Comparison of ENCODE assay signal across 8 cellular contexts in the genomic region with DNA sequence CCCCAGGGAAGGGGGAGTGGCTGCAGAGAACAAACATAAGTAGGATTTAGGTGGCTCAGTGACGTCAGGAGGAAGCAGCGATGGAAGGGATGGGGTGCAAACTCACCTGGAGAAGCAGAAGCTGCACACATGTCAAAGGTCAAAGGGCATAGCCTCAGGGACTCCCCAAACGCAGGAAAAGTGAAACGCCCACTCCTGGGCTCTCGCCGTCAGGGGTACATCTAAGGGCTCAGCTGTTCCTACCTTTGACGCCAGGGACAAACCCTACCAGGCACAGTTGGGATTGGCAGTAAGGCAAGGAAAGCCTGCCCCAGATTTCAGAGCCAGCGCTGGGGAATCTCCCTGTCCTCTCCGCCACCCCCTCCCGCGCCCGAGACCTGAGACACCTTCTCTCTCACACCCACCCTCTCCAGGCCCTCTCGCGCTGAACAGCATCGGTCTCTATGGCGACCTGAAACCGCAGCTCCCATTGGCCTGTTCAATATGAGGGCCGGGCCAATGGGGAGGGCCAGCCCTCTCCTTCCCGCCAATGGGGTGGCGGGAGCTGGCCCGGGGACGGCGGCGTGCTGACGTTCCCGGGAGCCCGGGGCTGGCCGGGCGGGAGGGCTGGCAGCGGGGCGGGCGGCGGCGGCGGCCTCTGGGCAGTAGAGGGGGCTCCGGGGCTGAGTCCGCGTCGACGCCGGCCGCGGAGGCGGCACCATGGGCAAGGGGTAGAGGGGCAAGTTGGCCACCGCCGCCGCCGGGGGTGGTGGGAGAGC. TPM values are rescaled to one million over a fixed set of nuclear protein-coding genes. Genes with fewer than 3 reads are reported as not detected.
DNase-seq lines count a peak whose midpoint lies in the region; ATAC-seq and TF ChIP-seq lines count a peak whose summit lies in the region.

A gene (minus strand): TSS at position 445 of the 758 bp plus-strand sequence. CDS start 314 bp downstream, at position 131.
A gene with protein sequence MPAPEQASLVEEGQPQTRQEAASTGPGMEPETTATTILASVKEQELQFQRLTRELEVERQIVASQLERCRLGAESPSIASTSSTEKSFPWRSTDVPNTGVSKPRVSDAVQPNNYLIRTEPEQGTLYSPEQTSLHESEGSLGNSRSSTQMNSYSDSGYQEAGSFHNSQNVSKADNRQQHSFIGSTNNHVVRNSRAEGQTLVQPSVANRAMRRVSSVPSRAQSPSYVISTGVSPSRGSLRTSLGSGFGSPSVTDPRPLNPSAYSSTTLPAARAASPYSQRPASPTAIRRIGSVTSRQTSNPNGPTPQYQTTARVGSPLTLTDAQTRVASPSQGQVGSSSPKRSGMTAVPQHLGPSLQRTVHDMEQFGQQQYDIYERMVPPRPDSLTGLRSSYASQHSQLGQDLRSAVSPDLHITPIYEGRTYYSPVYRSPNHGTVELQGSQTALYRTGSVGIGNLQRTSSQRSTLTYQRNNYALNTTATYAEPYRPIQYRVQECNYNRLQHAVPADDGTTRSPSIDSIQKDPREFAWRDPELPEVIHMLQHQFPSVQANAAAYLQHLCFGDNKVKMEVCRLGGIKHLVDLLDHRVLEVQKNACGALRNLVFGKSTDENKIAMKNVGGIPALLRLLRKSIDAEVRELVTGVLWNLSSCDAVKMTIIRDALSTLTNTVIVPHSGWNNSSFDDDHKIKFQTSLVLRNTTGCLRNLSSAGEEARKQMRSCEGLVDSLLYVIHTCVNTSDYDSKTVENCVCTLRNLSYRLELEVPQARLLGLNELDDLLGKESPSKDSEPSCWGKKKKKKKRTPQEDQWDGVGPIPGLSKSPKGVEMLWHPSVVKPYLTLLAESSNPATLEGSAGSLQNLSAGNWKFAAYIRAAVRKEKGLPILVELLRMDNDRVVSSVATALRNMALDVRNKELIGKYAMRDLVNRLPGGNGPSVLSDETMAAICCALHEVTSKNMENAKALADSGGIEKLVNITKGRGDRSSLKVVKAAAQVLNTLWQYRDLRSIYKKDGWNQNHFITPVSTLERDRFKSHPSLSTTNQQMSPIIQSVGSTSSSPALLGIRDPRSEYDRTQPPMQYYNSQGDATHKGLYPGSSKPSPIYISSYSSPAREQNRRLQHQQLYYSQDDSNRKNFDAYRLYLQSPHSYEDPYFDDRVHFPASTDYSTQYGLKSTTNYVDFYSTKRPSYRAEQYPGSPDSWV (plus strand): TSS at position 644 of the 758 bp plus-strand sequence. CDS start 76,233 bp downstream, outside the sequence.

- intact Hi-C loops in A673 (cut with micrococcal nuclease; ENCODE audit: unreplicated experiment): loop anchor here (5.0 kb wide), 4 partner anchors 161 to 414 kb away; no protein-coding TSS in a partner anchor

- H3K9ac ChIP-seq in skeletal muscle satellite cell (ENCODE audit: low read depth, low read length): peak within 1 kb of the TSS; percentile 89

- peak; percentile 97 for DNase-seq in A673 (ENCODE audit: low spot score)
- peak; percentile 94 for DNase-seq in NCI-H2171 (lab: John Stamatoyannopoulos, UW)
- DNase-seq in T47D (ENCODE audit: low read depth in 1 of 2, low spot score in 1 of 2): peak; percentile 67 to 94

- ATAC-seq in GM18867 (IDR thresholded peaks at IDR 0.05; ENCODE audit: unreplicated experiment): peak; percentile 94
- peak; percentile 97 for ATAC-seq in HG03097 (IDR thresholded peaks at IDR 0.05; ENCODE audit: low FRiP score, unreplicated experiment)

- CTCF ChIA-PET in A673 (lab: Charles Lee): no interaction called here

- peak within 1 kb of the TSS; percentile 78 for H3K27ac ChIP-seq in A673 (ENCODE audit: low read depth, low read length, poor library complexity, severe bottlenecking)
- peak within 1 kb of the TSS; percentile 88 for H3K27ac ChIP-seq in VCaP

- H3K9me3 ChIP-seq in A673 (ENCODE audit: low read depth, low read length, poor library complexity, severe bottlenecking): no peaks in the 10 kb centered on the region
- H3K9me3 ChIP-seq in iPS-18c (ENCODE audit: control insufficient read depth, insufficient read depth, low read length): no peaks in the 10 kb centered on the region
- no peaks in the 10 kb centered on the region for H3K9me3 ChIP-seq in skeletal muscle satellite cell (replicated peaks; ENCODE audit: low read length)

- in situ Hi-C loops in T47D (cut with HindIII; ENCODE audit: low pct_unique_long_range_greater_than_20kb, low sequenced_read_pairs): no loop called here

- H3K27me3 ChIP-seq in A673 (replicated peaks; ENCODE audit: insufficient read depth, low read depth, low read length, poor library complexity): no peaks in the 10 kb centered on the region
- no peaks in the 10 kb centered on the region for H3K27me3 ChIP-seq in skeletal muscle satellite cell (ENCODE audit: control insufficient read depth, insufficient read depth, low read length)

- H3K36me3 ChIP-seq in A673 (ENCODE audit: insufficient read depth, low read length, poor library complexity, severe bottlenecking) (no peaks in the 10 kb centered on the region), skeletal muscle satellite cell (ENCODE audit: insufficient read depth, low read length) (no peaks in the 10 kb centered on the region)

- POLR2A ChIA-PET in A673 (lab: Charles Lee; ENCODE audit: low non-redundant PET): no interaction called here

- H3K4me1 ChIP-seq in A673 (ENCODE audit: insufficient read depth, low read length, poor library complexity, severe bottlenecking) (peaks cover 30% of the 10 kb centered on the region), skeletal muscle satellite cell (ENCODE audit: control insufficient read depth, insufficient read depth, low read length) (peaks cover 19% of the 10 kb centered on the region)

- peak within 1 kb of the TSS; percentile 96 for H3K4me3 ChIP-seq in A673 (ENCODE audit: low read depth, low read length, poor library complexity, severe bottlenecking)
- peak within 1 kb of the TSS; percentile 94 for H3K4me3 ChIP-seq in iPS-18c (ENCODE audit: insufficient read depth, low read depth, low read length)
- peak within 1 kb of the TSS; percentile 99 for H3K4me3 ChIP-seq in skeletal muscle satellite cell (ENCODE audit: low read length)

- no TSS peak for BruUV-seq in A673 (replicated peaks; lab: Mats Ljungman, UMichigan)

- TF ChIP-seq CTCF in A673 (conservative IDR thresholded peaks at IDR 0.05; ENCODE audit: low read depth, low read length) (no peak), VCaP (conservative IDR thresholded peaks at IDR 0.05) (0 out of 2 replicates have a peak, but pooled peaks have one; percentile 5)

- H3K4me2 ChIP-seq in skeletal muscle satellite cell (ENCODE audit: low read length): peak within 1 kb of the TSS; percentile 98

RNA-seq across cellular contexts. Expression of the first gene that starts in this region (rescaled TPM):
- 0.90 and 0.92 TPM in 2 replicates for total RNA-seq in A673 (2021)
- total RNA-seq in skeletal muscle satellite cell (2012; rRNA removed): 0.22 TPM in 1 of 2 replicates, not detected in the other

RNA-seq across cellular contexts. Expression of the second gene that starts in this region (rescaled TPM):
- total RNA-seq in A673 (2021): 67.7 and 79.3 TPM in 2 replicates
- 25.6 and 30.7 TPM in 2 replicates for total RNA-seq in skeletal muscle satellite cell (2012; rRNA removed)

Comparison
In these comparisons a context has a peak if more than half of its experiments do, and no peak if none do; other contexts are left out.
1. Peak in every context shown above with its lines: DNase-seq, ATAC-seq, H3K4me3 ChIP-seq and H3K27ac ChIP-seq.